Comparison of ENCODE assay signal across 3 cellular contexts in genomic region chr12:12281134-12281533, GRCh38.
TF ChIP-seq lines count a peak whose summit lies in the region.

No MANE protein-coding gene starts in this region.

TF ChIP-seq in GM23338, 12 proteins besides CTCF, POLR2A, EP300 and RAD21:
- TF ChIP-seq ZNF114 (CRISPR knock-in tag; IDR thresholded peaks at IDR 0.05) (no peak), JUNB (IDR thresholded peaks at IDR 0.05; ENCODE audit: unreplicated experiment) (no peak), STAT1 (IDR thresholded peaks at IDR 0.05; ENCODE audit: unreplicated experiment) (no peak), ETS1 (IDR thresholded peaks at IDR 0.05) (no peak), ZNF331 (CRISPR knock-in tag; IDR thresholded peaks at IDR 0.05; ENCODE audit: low read depth) (no peak), REST (IDR thresholded peaks at IDR 0.05; ENCODE audit: unreplicated experiment) (no peak), EZH2phosphoT487 (IDR thresholded peaks at IDR 0.05; ENCODE audit: unreplicated experiment) (no peak), EZH2 (IDR thresholded peaks at IDR 0.05; ENCODE audit: low read depth, unreplicated experiment) (no peak), POLR2AphosphoS5 (IDR thresholded peaks at IDR 0.05; ENCODE audit: low read depth) (no peak)
TF ChIP-seq in GM23338: peak in this region for 0.

TF ChIP-seq in IMR-90, 13 proteins besides CTCF, POLR2A, EP300 and RAD21:
- TF ChIP-seq RCOR1 (IDR thresholded peaks at IDR 0.05; ENCODE audit: insufficient replicate concordance, low read length) (no peak), USF2 (IDR thresholded peaks at IDR 0.05; ENCODE audit: low read depth, low read length) (no peak), SMC3 (IDR thresholded peaks at IDR 0.05; ENCODE audit: low read depth, low read length) (no peak), CEBPB (IDR thresholded peaks at IDR 0.05; ENCODE audit: low read depth, low read length) (no peak), MAFK (IDR thresholded peaks at IDR 0.05; ENCODE audit: low read depth, low read length) (no peak), BHLHE40 (IDR thresholded peaks at IDR 0.05; ENCODE audit: low read depth, low read length) (no peak), RFX5 (IDR thresholded peaks at IDR 0.05; ENCODE audit: low read depth, low read length) (no peak), CHD1 (IDR thresholded peaks at IDR 0.05; ENCODE audit: low read depth, low read length) (no peak), MXI1 (IDR thresholded peaks at IDR 0.05; ENCODE audit: borderline replicate concordance, low read depth, low read length) (no peak), FOS (IDR thresholded peaks at IDR 0.05; ENCODE audit: low read depth, low read length) (no peak), MAZ (IDR thresholded peaks at IDR 0.05; ENCODE audit: borderline replicate concordance, low read depth, low read length) (no peak), NFE2L2 (IDR thresholded peaks at IDR 0.05; ENCODE audit: low read depth, low read length) (no peak)
- TF ChIP-seq, protein P1, sequence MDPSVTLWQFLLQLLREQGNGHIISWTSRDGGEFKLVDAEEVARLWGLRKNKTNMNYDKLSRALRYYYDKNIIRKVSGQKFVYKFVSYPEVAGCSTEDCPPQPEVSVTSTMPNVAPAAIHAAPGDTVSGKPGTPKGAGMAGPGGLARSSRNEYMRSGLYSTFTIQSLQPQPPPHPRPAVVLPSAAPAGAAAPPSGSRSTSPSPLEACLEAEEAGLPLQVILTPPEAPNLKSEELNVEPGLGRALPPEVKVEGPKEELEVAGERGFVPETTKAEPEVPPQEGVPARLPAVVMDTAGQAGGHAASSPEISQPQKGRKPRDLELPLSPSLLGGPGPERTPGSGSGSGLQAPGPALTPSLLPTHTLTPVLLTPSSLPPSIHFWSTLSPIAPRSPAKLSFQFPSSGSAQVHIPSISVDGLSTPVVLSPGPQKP (IDR thresholded peaks at IDR 0.05; ENCODE audit: borderline replicate concordance, low read depth, low read length) = no peak

TF ChIP-seq in HepG2, 621 proteins besides CTCF, POLR2A, EP300 and RAD21:
- no peak for TF ChIP-seq ZMYM3 (CRISPR knock-in tag; IDR thresholded peaks at IDR 0.05)
- TF ChIP-seq ZNF674 (CRISPR knock-in tag; IDR thresholded peaks at IDR 0.05; ENCODE audit: low read depth) = no peak
- TF ChIP-seq ZNF17 (CRISPR knock-in tag; IDR thresholded peaks at IDR 0.05) = no peak
- TF ChIP-seq SNAI1 (CRISPR knock-in tag; IDR thresholded peaks at IDR 0.05; ENCODE audit: borderline replicate concordance) = no peak
- no peak for TF ChIP-seq HNF4G (IDR thresholded peaks at IDR 0.05; ENCODE audit: borderline replicate concordance, low read depth, low read length)
- TF ChIP-seq HNF4G (CRISPR knock-in tag; IDR thresholded peaks at IDR 0.05; ENCODE audit: borderline replicate concordance, low read depth) = no peak
- TF ChIP-seq ZNF318 (CRISPR knock-in tag; IDR thresholded peaks at IDR 0.05) = no peak
- no peak for TF ChIP-seq BCL6 (CRISPR knock-in tag; IDR thresholded peaks at IDR 0.05)
- no peak for TF ChIP-seq NONO (IDR thresholded peaks at IDR 0.05)
- TF ChIP-seq NONO (CRISPR knock-in tag; conservative IDR thresholded peaks at IDR 0.05) = no peak
